Comparison of ENCODE assay signal across 1 cellular context in genomic region chr6:43410776-43411175, GRCh38. TPM values are rescaled to one million over a fixed set of nuclear protein-coding genes. Genes with fewer than 3 reads are reported as not detected.
"Had no signal": no experiment of that assay in that cellular context is flagged by ENCODE, and none has a peak within 500 bp of the region (broad histone marks: within the 10 kb centered on the region; RNA-seq: fewer than 3 reads in every experiment).

No MANE protein-coding gene starts in this region.

RNA-seq across cellular contexts. Expression of gene DLK2, which starts 44.6 kb away (rescaled TPM):
- polyA plus RNA-seq: IgD-negative memory B cell had no signal
